Comparison of ENCODE assay signal across 9 cellular contexts in genomic region chr22:21632237-21632895, GRCh38. TPM values are rescaled to one million over a fixed set of nuclear protein-coding genes. Genes with fewer than 3 reads are reported as not detected.
DNase-seq lines count a peak whose midpoint lies in the region; ATAC-seq, FAIRE-seq and TF ChIP-seq lines count a peak whose summit lies in the region.
"Had no signal": no experiment of that assay in that cellular context is flagged by ENCODE, and none has a peak within 500 bp of the region (broad histone marks: within the 10 kb centered on the region; RNA-seq: fewer than 3 reads in every experiment).

A gene with protein sequence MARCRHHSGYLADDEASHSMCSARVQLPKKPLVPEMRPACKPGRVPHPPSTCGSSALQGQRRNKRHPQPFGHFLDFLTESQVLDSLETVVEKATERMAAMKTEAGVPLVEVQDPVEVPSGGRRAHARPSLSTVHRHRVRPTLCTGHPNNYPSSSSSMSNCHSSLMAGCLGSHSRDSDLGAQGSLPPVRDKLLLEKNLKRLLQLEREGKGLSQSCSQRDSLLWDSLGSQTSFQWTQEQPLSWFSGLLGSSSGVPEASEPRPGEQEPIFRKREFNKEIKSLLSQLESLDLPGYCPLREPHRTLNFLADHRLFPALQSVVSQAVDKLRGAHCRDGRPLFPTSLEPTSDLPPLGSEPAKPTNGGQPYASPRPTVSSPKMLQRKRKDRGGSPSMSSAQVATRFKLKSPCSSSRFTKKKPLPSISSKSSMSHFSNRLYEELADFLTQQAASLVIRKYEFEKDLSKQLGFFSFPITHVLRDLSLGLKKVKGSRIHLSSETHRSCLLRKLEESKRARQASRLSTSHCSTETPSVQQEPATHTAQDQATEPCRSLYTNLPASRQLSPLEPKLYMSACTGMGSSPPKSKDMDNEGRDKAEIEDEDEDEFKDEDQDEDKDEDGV (plus strand): TSS chr22:21632760. CDS start chr22:21633182, 422 bp downstream.

- no peak within 1 kb of the TSS for H3K4me3 Mint-ChIP-seq in activated CD4-positive, alpha-beta T cell treated with anti-CD3 and anti-CD28 coated beads for 36 hours

- in situ Hi-C loops in HepG2 (cut with HindIII; ENCODE audit: extremely low pct_ligation_motif_present, low pct_unique_long_range_greater_than_20kb) = no loop called here

- H3K27ac ChIP-seq in HepG2 (ENCODE audit: extremely low read length, insufficient read depth, low read length) = no peak within 1 kb of the TSS
- H3K27ac ChIP-seq in right lobe of liver = no peak within 1 kb of the TSS
- H3K27ac ChIP-seq: pancreas had no signal

- CTCF ChIA-PET in HepG2 (lab: Yijun Ruan, JAX; ENCODE audit: low intra/inter-chr PET ratio, low total read pairs) = no interaction called here
- CTCF ChIA-PET in activated CD4-positive, alpha-beta T cell treated with anti-CD3 and anti-CD28 coated beads for 36 hours (lab: Charles Lee) = interaction anchor here (0.6 to 10.9 kb wide), 2 partner anchors 11 to 17 kb away, joined by 3 to 209 read pairs; partner anchors contain the start of gene SDF2L1

- WGBS in HepG2 (ENCODE audit: low lambda C conversion rate) = 39% methylated on average over 27 of the region's 27 CpGs
- WGBS in right lobe of liver (ENCODE audit: insufficient coverage, low coverage, low lambda C conversion rate, missing lambda C conversion rate) = 73% methylated on average over 3 of the region's 27 CpGs

- intact Hi-C loops in HepG2 (cut with micrococcal nuclease; ENCODE audit: unreplicated experiment) (no loop called here), right lobe of liver (cut with DNase I) (loop anchor here in 1 of 2 donors (5.0 kb wide), 1 partner anchor 55 kb away; no protein-coding TSS in a partner anchor)
- intact Hi-C loops in activated CD4-positive, alpha-beta T cell treated with anti-CD3 and anti-CD28 coated beads for 36 hours (cut with DNase I, micrococcal nuclease) = no loop called here

- FAIRE-seq in HepG2 (lab: Jason Lieb, UNC) = peak; percentile 15
- FAIRE-seq: pancreas had no signal

- no peaks in the 10 kb centered on the region for H3K9me3 Mint-ChIP-seq in activated CD4-positive, alpha-beta T cell treated with anti-CD3 and anti-CD28 coated beads for 36 hours (ENCODE audit: low read depth)

- H3K4me3 ChIP-seq in HepG2 (replicated peaks in 1 of 3; ENCODE audit: insufficient read depth in 1 of 3, low read depth in 2 of 3, low read length in 3 of 3) = peak within 1 kb of the TSS in 1 of 3 experiments; percentile 14; a peak in 1 of 6 replicates
- no peak within 1 kb of the TSS for H3K4me3 ChIP-seq in right lobe of liver
- H3K4me3 ChIP-seq: pancreas had no signal

- peaks cover 19% of the 10 kb centered on the region for H3K79me2 ChIP-seq in HepG2 (ENCODE audit: insufficient read depth, low read length)

- peak; percentile 75 for ATAC-seq in HepG2
- ATAC-seq in right lobe of liver = no peak
- peak; percentile 24 for ATAC-seq in activated CD4-positive, alpha-beta T cell treated with anti-CD3 and anti-CD28 coated beads for 36 hours
- ATAC-seq in HG03039 (IDR thresholded peaks at IDR 0.05; ENCODE audit: unreplicated experiment) = no peak
- ATAC-seq: pancreas had no signal

- no peaks in the 10 kb centered on the region for H3K9me3 ChIP-seq in HepG2 (ENCODE audit: low read length)
- no peaks in the 10 kb centered on the region for H3K9me3 ChIP-seq in right lobe of liver
- H3K9me3 ChIP-seq: pancreas had no signal

- H3K27me3 ChIP-seq in HepG2 (ENCODE audit: control insufficient read depth in 1 of 2, insufficient read depth in 2 of 2, low read length in 2 of 2) (peaks cover 0 to 4% of the 10 kb centered on the region in 2 experiments; a peak in 2 of 5 replicates), right lobe of liver (no peaks in the 10 kb centered on the region)
- H3K27me3 ChIP-seq: pancreas had no signal

- H3K9ac ChIP-seq in HepG2 (ENCODE audit: insufficient read depth, low read depth, low read length) = no peak within 1 kb of the TSS

- H3K27ac Mint-ChIP-seq in activated CD4-positive, alpha-beta T cell treated with anti-CD3 and anti-CD28 coated beads for 36 hours = no peak within 1 kb of the TSS

- peak; percentile 81 for DNase-seq in HepG2 (ENCODE audit: low spot score)
- DNase-seq in right lobe of liver = no peak
- DNase-seq in activated CD4-positive, alpha-beta T cell treated with anti-CD3 and anti-CD28 coated beads for 36 hours = peak; percentile 78
- DNase-seq in inferior parietal cortex (ENCODE audit: extremely low spot score) = peak; percentile 91
- DNase-seq in kidney tubule cell (ENCODE audit: low spot score) = no peak
- no peak for DNase-seq in medulla oblongata (ENCODE audit: extremely low spot score)
- DNase-seq in NCI-H1694 treated with DMSO at 0.1 percent for 48 hours (lab: John Stamatoyannopoulos, UW) = no peak

- TF ChIP-seq POLR2A in HepG2 (IDR thresholded peaks at IDR 0.05; ENCODE audit: insufficient read depth in 1 of 2, low read depth in 2 of 2, low read length in 2 of 2) (peak; percentile 17 to 41; a peak in 1 of 4 replicates), right lobe of liver (IDR thresholded peaks at IDR 0.05) (no peak)

- peaks cover 12% of the 10 kb centered on the region for H3K36me3 Mint-ChIP-seq in activated CD4-positive, alpha-beta T cell treated with anti-CD3 and anti-CD28 coated beads for 36 hours (ENCODE audit: low read depth)

- no peaks in the 10 kb centered on the region for H4K20me1 ChIP-seq in HepG2 (ENCODE audit: insufficient read depth, low read length)

- no peak for TF ChIP-seq RAD21 in HepG2 (CRISPR knock-in tag; IDR thresholded peaks at IDR 0.05)

- peaks cover 23% of the 10 kb centered on the region for H3K4me1 Mint-ChIP-seq in activated CD4-positive, alpha-beta T cell treated with anti-CD3 and anti-CD28 coated beads for 36 hours

- H3K27me3 Mint-ChIP-seq in activated CD4-positive, alpha-beta T cell treated with anti-CD3 and anti-CD28 coated beads for 36 hours = no peaks in the 10 kb centered on the region

- H3K4me2 ChIP-seq in HepG2 (ENCODE audit: low read depth, low read length) = peak within 1 kb of the TSS; percentile 35; the same call in 1 of the 2 replicates

- no peak within 1 kb of the TSS for H2AFZ ChIP-seq in HepG2 (ENCODE audit: low read length)

- H3K36me3 ChIP-seq in HepG2 (replicated peaks in 1 of 2; ENCODE audit: control insufficient read depth in 1 of 2, insufficient read depth in 2 of 2, low read length in 2 of 2) (peaks cover 2 to 13% of the 10 kb centered on the region in 2 experiments; a peak in 2 of 5 replicates), right lobe of liver (no peaks in the 10 kb centered on the region)
- H3K36me3 ChIP-seq: pancreas had no signal

- POLR2A ChIA-PET in HepG2 (lab: Yijun Ruan, JAX) = interaction anchor here (0.6 to 2.1 kb wide), 4 partner anchors 9 to 72 kb away, joined by 4 to 34 read pairs (median 6); partner anchors contain the start of genes PPIL2 and SDF2L1
- POLR2A ChIA-PET in activated CD4-positive, alpha-beta T cell treated with anti-CD3 and anti-CD28 coated beads for 36 hours (lab: Charles Lee) = interaction anchor here (3.2 kb wide), 1 partner anchor 10 kb away, joined by 21 read pairs; the partner anchor contains the start of gene SDF2L1

- no TSS peak for BruUV-seq in HepG2 (replicated peaks; lab: Mats Ljungman, UMichigan)

- H3K4me1 ChIP-seq in HepG2 (ENCODE audit: insufficient read depth, low read length) = peaks cover 56% of the 10 kb centered on the region
- H3K4me1 ChIP-seq in right lobe of liver = peaks cover 0 to 6% (median 2%) of the 10 kb centered on the region in 4 donors

- no peak for TF ChIP-seq EP300 in HepG2 (IDR thresholded peaks at IDR 0.05; ENCODE audit: low read depth in 2 of 2, low read length in 2 of 2)
- no peak for TF ChIP-seq EP300 in HepG2 (CRISPR knock-in tag; IDR thresholded peaks at IDR 0.05; ENCODE audit: borderline replicate concordance)

- no peak for TF ChIP-seq CTCF in HepG2 (CRISPR knock-in tag; IDR thresholded peaks at IDR 0.05)
- TF ChIP-seq CTCF in right lobe of liver (IDR thresholded peaks at IDR 0.05) = no peak

TF ChIP-seq in HepG2, 621 proteins besides CTCF, POLR2A, EP300 and RAD21 (continues in another document):
- TF ChIP-seq, protein P1, sequence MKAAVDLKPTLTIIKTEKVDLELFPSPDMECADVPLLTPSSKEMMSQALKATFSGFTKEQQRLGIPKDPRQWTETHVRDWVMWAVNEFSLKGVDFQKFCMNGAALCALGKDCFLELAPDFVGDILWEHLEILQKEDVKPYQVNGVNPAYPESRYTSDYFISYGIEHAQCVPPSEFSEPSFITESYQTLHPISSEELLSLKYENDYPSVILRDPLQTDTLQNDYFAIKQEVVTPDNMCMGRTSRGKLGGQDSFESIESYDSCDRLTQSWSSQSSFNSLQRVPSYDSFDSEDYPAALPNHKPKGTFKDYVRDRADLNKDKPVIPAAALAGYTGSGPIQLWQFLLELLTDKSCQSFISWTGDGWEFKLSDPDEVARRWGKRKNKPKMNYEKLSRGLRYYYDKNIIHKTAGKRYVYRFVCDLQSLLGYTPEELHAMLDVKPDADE (CRISPR knock-in tag; IDR thresholded peaks at IDR 0.05) = no peak
- TF ChIP-seq SOX5 (CRISPR knock-in tag; IDR thresholded peaks at IDR 0.05; ENCODE audit: borderline replicate concordance) = peak; percentile 60; the same call in 1 of the 2 replicates

RNA-seq across cellular contexts. Expression of the gene that starts here (rescaled TPM):
- 0.33 TPM in 1 of 2 replicates, not detected in the other for total RNA-seq in HepG2 (2016; rRNA removed; fragmentation: Illumina TruSeq; extraction: Trizol)
- total RNA-seq in HepG2 (2016; cell fraction: cytosol; rRNA removed; fragmentation: Illumina TruSeq; extraction: Trizol; ENCODE audit: low read depth) = 0.09 TPM in 1 of 2 replicates, not detected in the other
- total RNA-seq in HepG2 (2016; cell fraction: insoluble cytoplasmic fraction; rRNA removed; fragmentation: Illumina TruSeq; extraction: Trizol) = 0.13 and 0.15 TPM in 2 replicates
- total RNA-seq in HepG2 (2016; cell fraction: membrane; rRNA removed; fragmentation: Illumina TruSeq; extraction: Trizol) = 0.28 TPM in 1 of 2 replicates, not detected in the other
- 0.19 and 0.28 TPM in 2 replicates for total RNA-seq in HepG2 (2016; cell fraction: nucleus; rRNA removed; fragmentation: Illumina TruSeq; extraction: Trizol)
- 0.05 and 0.15 TPM in 2 replicates for polyA plus RNA-seq in HepG2 (2011; rRNA removed)
- 0.04 and 0.13 TPM in 2 replicates for polyA plus RNA-seq in HepG2 (2011; cell fraction: cytosol; rRNA removed)
- polyA plus RNA-seq in HepG2 (2011; cell fraction: nucleus; rRNA removed) = 0.78 and 0.79 TPM in 2 replicates
- polyA plus RNA-seq in HepG2 (2012) = 0.05 and 0.15 TPM in 2 replicates
- 0.05 and 0.07 TPM in 2 replicates for polyA plus RNA-seq in HepG2 (2016; cell fraction: cytosol; fragmentation: Illumina TruSeq; extraction: Trizol; ENCODE audit: low read depth)
- 0.17 TPM in 1 of 2 replicates, not detected in the other for polyA plus RNA-seq in HepG2 (2016; cell fraction: insoluble cytoplasmic fraction; fragmentation: Illumina TruSeq; extraction: Trizol; ENCODE audit: low read depth)
- 0.16 TPM in 1 of 2 replicates, not detected in the other for polyA plus RNA-seq in HepG2 (2016; cell fraction: membrane; fragmentation: Illumina TruSeq; extraction: Trizol; ENCODE audit: low read depth)
- 0.64 and 0.97 TPM in 2 replicates for polyA plus RNA-seq in HepG2 (2016; cell fraction: nucleus; fragmentation: Illumina TruSeq; extraction: Trizol; ENCODE audit: insufficient read depth, low read depth)
- 0.07 and 0.12 TPM in 2 replicates for polyA minus RNA-seq in HepG2 (2011; rRNA and poly(A)+ RNA removed; ENCODE audit: low replicate concordance)
- polyA minus RNA-seq in HepG2 (2011; cell fraction: cytosol; rRNA and poly(A)+ RNA removed) = not detected in 2 replicates
- 0.39 and 0.50 TPM in 2 replicates for polyA minus RNA-seq in HepG2 (2011; cell fraction: nucleus; rRNA and poly(A)+ RNA removed)
- not detected for total RNA-seq in right lobe of liver
- under 1 TPM; 0.23 to 0.33 TPM for total RNA-seq in activated CD4-positive, alpha-beta T cell treated with anti-CD3 and anti-CD28 coated beads for 36 hours

Comparison
In these comparisons a context has a peak if more than half of its experiments do, and no peak if none do; other contexts are left out.
1. Peak in DNase-seq, ATAC-seq and H3K4me2 ChIP-seq in HepG2; RNA of the gene not detected or under 1 TPM.
2. Peak in DNase-seq and ATAC-seq in activated CD4-positive, alpha-beta T cell treated with anti-CD3 and anti-CD28 coated beads for 36 hours; RNA of the gene not detected or under 1 TPM.